1 cellular context compared by ENCODE assay signal in genomic region chr22:39017596-39018365, GRCh38.
TF ChIP-seq lines count a peak whose summit lies in the region.

No MANE protein-coding gene starts in this region.

TF ChIP-seq in WTC11, 78 proteins besides CTCF, POLR2A, EP300 and RAD21 (continued from another document):
- no peak for TF ChIP-seq ZBTB43 (CRISPR knock-in tag; IDR thresholded peaks at IDR 0.05)
- no peak for TF ChIP-seq FOXP1 (CRISPR knock-in tag; IDR thresholded peaks at IDR 0.05; ENCODE audit: borderline replicate concordance)
- peak; percentile 79; the same call in 1 of the 2 replicates for TF ChIP-seq ZBTB21 (CRISPR knock-in tag; IDR thresholded peaks at IDR 0.05; ENCODE audit: borderline replicate concordance)
- TF ChIP-seq IRF2 (CRISPR knock-in tag; IDR thresholded peaks at IDR 0.05; ENCODE audit: borderline replicate concordance, low read depth), result no peak
- no peak for TF ChIP-seq ZNF121 (CRISPR knock-in tag; IDR thresholded peaks at IDR 0.05)
- TF ChIP-seq IRF1 (CRISPR knock-in tag; IDR thresholded peaks at IDR 0.05), result no peak
- 0 out of 2 replicates have a peak, but pooled peaks have one; percentile 46 for TF ChIP-seq ZNF232 (CRISPR knock-in tag; IDR thresholded peaks at IDR 0.05)
- TF ChIP-seq SMAD4 (CRISPR knock-in tag; IDR thresholded peaks at IDR 0.05), result no peak
- TF ChIP-seq ZNF263 (CRISPR knock-in tag; IDR thresholded peaks at IDR 0.05; ENCODE audit: low read depth), result peak; percentile 85
- TF ChIP-seq FOXP4 (CRISPR knock-in tag; IDR thresholded peaks at IDR 0.05), result peak; percentile 32; the same call in 1 of the 2 replicates
- TF ChIP-seq KAT7 (CRISPR knock-in tag; IDR thresholded peaks at IDR 0.05; ENCODE audit: borderline replicate concordance), result no peak
- TF ChIP-seq MLX (CRISPR knock-in tag; IDR thresholded peaks at IDR 0.05), result no peak
- TF ChIP-seq ESRRA (CRISPR knock-in tag; IDR thresholded peaks at IDR 0.05; ENCODE audit: borderline replicate concordance), result no peak
- no peak for TF ChIP-seq E2F1 (CRISPR knock-in tag; IDR thresholded peaks at IDR 0.05)
- peak; percentile 70; the same call in 1 of the 2 replicates for TF ChIP-seq CBFB (CRISPR knock-in tag; IDR thresholded peaks at IDR 0.05; ENCODE audit: low read depth)
- TF ChIP-seq TP53 (CRISPR knock-in tag; IDR thresholded peaks at IDR 0.05), result peak; percentile 50; the same call in 1 of the 2 replicates
- TF ChIP-seq ZNF423 (CRISPR knock-in tag; IDR thresholded peaks at IDR 0.05), result no peak
- TF ChIP-seq SOX15 (CRISPR knock-in tag; IDR thresholded peaks at IDR 0.05), result no peak
- no peak for TF ChIP-seq JUN (CRISPR knock-in tag; IDR thresholded peaks at IDR 0.05)
